ENCODE assay signal across 30 cellular contexts in the genomic region with DNA sequence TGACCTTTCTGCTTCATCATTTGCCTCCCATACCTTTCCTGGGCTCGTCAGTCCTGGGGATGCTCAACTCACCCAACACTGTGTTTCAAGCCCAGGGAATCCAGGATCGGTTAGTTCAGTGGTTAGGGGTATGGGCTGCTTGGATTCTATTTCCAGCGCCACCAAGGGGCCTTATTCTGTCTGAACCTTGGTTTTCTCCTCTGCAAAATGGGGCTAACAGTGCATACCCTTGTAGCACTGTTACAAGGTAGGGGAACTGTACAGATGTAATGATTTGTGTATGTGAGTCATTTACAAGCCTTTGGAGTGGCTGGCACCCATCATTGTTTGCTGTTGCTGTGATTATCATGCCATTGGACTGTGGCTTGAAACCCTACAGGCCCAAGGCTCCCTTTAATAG. TPM values are rescaled to one million over a fixed set of nuclear protein-coding genes. Genes with fewer than 3 reads are reported as not detected.
"Had no signal": no experiment of that assay in that cellular context is flagged by ENCODE, and none has a peak within 500 bp of the region (broad histone marks: within the 10 kb centered on the region; RNA-seq: fewer than 3 reads in every experiment).

No MANE protein-coding gene starts in this region.

- DNase-seq: hypothalamus; immature natural killer cell; kidney; left ventricle myocardium inferior; mesendoderm; naive thymus-derived CD4-positive, alpha-beta T cell; ovary; stimulated activated CD4-positive, alpha-beta T cell treated with anti-CD3 and anti-CD28 coated beads, Interleukin-12 subunit alpha, Interleukin-12 subunit beta, amount 100 ng/mL, for 4 hours; stimulated activated CD4-positive, alpha-beta T cell treated with anti-CD3 and anti-CD28 coated beads, Interleukin-15, amount 100 ng/mL, for 24 hours; stimulated activated CD4-positive, alpha-beta T cell treated with anti-CD3 and anti-CD28 coated beads, Interleukin-2, amount 100 ng/mL, for 24 hours; stimulated activated CD4-positive, alpha-beta T cell treated with anti-CD3 and anti-CD28 coated beads, Interleukin-4, amount 100 ng/mL, for 24 hours; stimulated activated naive CD4-positive, alpha-beta T cell treated with Interleukin-2 at 50 U/mL for 16 hours; stimulated activated naive CD8-positive, alpha-beta T cell treated with anti-CD3 and anti-CD28 coated beads, Interleukin-15, amount 100 ng/mL, for 72 hours; substantia nigra; uterus had no signal

- H3K27ac Mint-ChIP-seq: immature natural killer cell; mesothelial cell of epicardium; natural killer cell treated with Interleukin-12 subunit alpha and Interleukin-12 subunit beta and Interleukin-15 and Interleukin-18, amount 100 ng/mL, for 72 hours; progenitor cell of endocrine pancreas; stimulated activated memory B cell treated with anti-CD40 and anti-IgM and Interleukin-4, amounts not matched to agents 10 μg/mL and 1 μg/mL and 100 μg/mL, for 72 hours; stimulated activated naive CD8-positive, alpha-beta T cell treated with anti-CD3 and anti-CD28 coated beads, Interleukin-15, amount 100 ng/mL, for 72 hours; type B pancreatic cell had no signal

- H3K4me3 ChIP-seq: left ventricle myocardium inferior, lung, ovary, right atrium auricular region, skin epidermis, tibial nerve, uterus had no signal

- H3K27me3 ChIP-seq: ovary, right atrium auricular region, uterus had no signal

- H3K4me1 ChIP-seq: uterus had no signal

- ATAC-seq: naive thymus-derived CD4-positive, alpha-beta T cell; natural killer cell treated with Interleukin-12 subunit alpha and Interleukin-12 subunit beta and Interleukin-15 and Interleukin-18, amount 100 ng/mL, for 72 hours; sciatic nerve; stimulated activated memory B cell treated with anti-CD40 and anti-IgM and Interleukin-4, amounts not matched to agents 10 μg/mL and 1 μg/mL and 100 μg/mL, for 72 hours had no signal

- H3K36me3 Mint-ChIP-seq: immature natural killer cell; mesothelial cell of epicardium; naive thymus-derived CD4-positive, alpha-beta T cell; natural killer cell treated with Interleukin-12 subunit alpha and Interleukin-12 subunit beta and Interleukin-15 and Interleukin-18, amount 100 ng/mL, for 72 hours; stimulated activated memory B cell treated with anti-CD40 and anti-IgM and Interleukin-4, amounts not matched to agents 10 μg/mL and 1 μg/mL and 100 μg/mL, for 72 hours; type B pancreatic cell had no signal

- H3K9me3 Mint-ChIP-seq: immature natural killer cell; mesothelial cell of epicardium; naive thymus-derived CD4-positive, alpha-beta T cell; natural killer cell treated with Interleukin-12 subunit alpha and Interleukin-12 subunit beta and Interleukin-15 and Interleukin-18, amount 100 ng/mL, for 72 hours; stimulated activated memory B cell treated with anti-CD40 and anti-IgM and Interleukin-4, amounts not matched to agents 10 μg/mL and 1 μg/mL and 100 μg/mL, for 72 hours; stimulated activated naive CD8-positive, alpha-beta T cell treated with anti-CD3 and anti-CD28 coated beads, Interleukin-15, amount 100 ng/mL, for 72 hours; type B pancreatic cell had no signal

- H3K4me3 Mint-ChIP-seq: immature natural killer cell; mesothelial cell of epicardium; naive thymus-derived CD4-positive, alpha-beta T cell; natural killer cell treated with Interleukin-12 subunit alpha and Interleukin-12 subunit beta and Interleukin-15 and Interleukin-18, amount 100 ng/mL, for 72 hours; stimulated activated memory B cell treated with anti-CD40 and anti-IgM and Interleukin-4, amounts not matched to agents 10 μg/mL and 1 μg/mL and 100 μg/mL, for 72 hours; stimulated activated naive CD8-positive, alpha-beta T cell treated with anti-CD3 and anti-CD28 coated beads, Interleukin-15, amount 100 ng/mL, for 72 hours; type B pancreatic cell had no signal

- FAIRE-seq: islet of Langerhans, kidney had no signal

- H3K9me3 ChIP-seq: left ventricle myocardium inferior, ovary, right atrium auricular region, tibial nerve, uterus had no signal

- H3K36me3 ChIP-seq: left ventricle myocardium inferior, ovary, right atrium auricular region, tibial nerve, uterus had no signal

- H3K27ac ChIP-seq: left ventricle myocardium inferior, ovary, right atrium auricular region, skin epidermis, tibial nerve, uterus had no signal

- H3K4me1 Mint-ChIP-seq: immature natural killer cell; naive thymus-derived CD4-positive, alpha-beta T cell; stimulated activated naive CD8-positive, alpha-beta T cell treated with anti-CD3 and anti-CD28 coated beads, Interleukin-15, amount 100 ng/mL, for 72 hours had no signal

RNA-seq across cellular contexts. Expression of a gene that starts 52.0 kb away (rescaled TPM):
- total RNA-seq: mononuclear cell; myocyte; naive thymus-derived CD4-positive, alpha-beta T cell; progenitor cell of endocrine pancreas; renal cortical epithelial cell had no signal
- polyA plus RNA-seq: immature natural killer cell; naive thymus-derived CD4-positive, alpha-beta T cell; neural cell had no signal
